Comparison of ENCODE assay signal across 1 cellular context in the genomic region with DNA sequence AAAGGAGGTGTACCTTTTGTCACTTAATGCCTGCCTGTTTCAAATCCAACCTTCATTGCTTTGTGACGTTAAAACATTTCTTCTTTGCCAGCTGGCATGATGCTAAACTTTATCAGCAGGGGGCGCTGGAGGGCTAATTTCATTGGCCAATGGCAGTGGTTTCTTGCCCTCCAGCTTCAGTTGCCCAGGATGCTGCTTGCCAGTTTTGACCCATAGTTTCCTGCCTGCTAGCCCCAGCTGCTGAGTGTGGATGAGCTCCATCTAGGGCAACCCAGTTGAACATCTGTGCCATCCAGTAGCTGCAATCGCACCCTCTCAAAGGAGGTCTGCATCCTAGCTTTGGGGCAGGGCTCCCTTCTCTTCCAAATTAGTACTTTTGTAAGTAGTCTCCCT.
TF ChIP-seq lines count a peak whose summit lies in the region.

No MANE protein-coding gene starts in this region.

TF ChIP-seq in K562, 482 proteins besides CTCF, POLR2A, EP300 and RAD21:
- TF ChIP-seq CREM (IDR thresholded peaks at IDR 0.05; ENCODE audit: low read depth): peak; percentile 55
- TF ChIP-seq, protein P1, sequence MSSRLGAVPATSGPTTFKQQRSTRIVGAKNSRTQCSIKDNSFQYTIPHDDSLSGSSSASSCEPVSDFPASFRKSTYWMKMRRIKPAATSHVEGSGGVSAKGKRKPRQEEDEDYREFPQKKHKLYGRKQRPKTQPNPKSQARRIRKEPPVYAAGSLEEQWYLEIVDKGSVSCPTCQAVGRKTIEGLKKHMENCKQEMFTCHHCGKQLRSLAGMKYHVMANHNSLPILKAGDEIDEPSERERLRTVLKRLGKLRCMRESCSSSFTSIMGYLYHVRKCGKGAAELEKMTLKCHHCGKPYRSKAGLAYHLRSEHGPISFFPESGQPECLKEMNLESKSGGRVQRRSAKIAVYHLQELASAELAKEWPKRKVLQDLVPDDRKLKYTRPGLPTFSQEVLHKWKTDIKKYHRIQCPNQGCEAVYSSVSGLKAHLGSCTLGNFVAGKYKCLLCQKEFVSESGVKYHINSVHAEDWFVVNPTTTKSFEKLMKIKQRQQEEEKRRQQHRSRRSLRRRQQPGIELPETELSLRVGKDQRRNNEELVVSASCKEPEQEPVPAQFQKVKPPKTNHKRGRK (tag; IDR thresholded peaks at IDR 0.05): peak; percentile 15; the same call in 1 of the 2 replicates
- TF ChIP-seq SP1 (CRISPR knock-in tag; IDR thresholded peaks at IDR 0.05): 0 out of 2 replicates have a peak, but pooled peaks have one; percentile 38
- TF ChIP-seq ATF1 (CRISPR knock-in tag; IDR thresholded peaks at IDR 0.05): no peak
- peak; percentile 47; the same call in 1 of the 2 replicates for TF ChIP-seq ATF1 (tag; IDR thresholded peaks at IDR 0.05)
- 0 out of 2 replicates have a peak, but pooled peaks have one; percentile 42 for TF ChIP-seq ZNF830 (CRISPR knock-in tag; IDR thresholded peaks at IDR 0.05)
- TF ChIP-seq MYNN (IDR thresholded peaks at IDR 0.05): 0 out of 2 replicates have a peak, but pooled peaks have one; percentile 20
- no peak for TF ChIP-seq MYNN (CRISPR knock-in tag; IDR thresholded peaks at IDR 0.05)
- peak; percentile 28; the same call in 1 of the 2 replicates for TF ChIP-seq ZNF24 (IDR thresholded peaks at IDR 0.05)
- peak; percentile 58; the same call in 1 of the 2 replicates for TF ChIP-seq CC2D1A (IDR thresholded peaks at IDR 0.05)
- peak; percentile 88 for TF ChIP-seq ZNF766 (CRISPR knock-in tag; conservative IDR thresholded peaks at IDR 0.05)
- no peak for TF ChIP-seq CREB1 (IDR thresholded peaks at IDR 0.05)
- TF ChIP-seq CREB1 (CRISPR knock-in tag; IDR thresholded peaks at IDR 0.05): peak; percentile 62; the same call in 1 of the 2 replicates
- TF ChIP-seq SIRT6 (IDR thresholded peaks at IDR 0.05; ENCODE audit: low read depth, low read length): no peak
- TF ChIP-seq SMAD3 (CRISPR knock-in tag; conservative IDR thresholded peaks at IDR 0.05): no peak
- TF ChIP-seq, protein P2, sequence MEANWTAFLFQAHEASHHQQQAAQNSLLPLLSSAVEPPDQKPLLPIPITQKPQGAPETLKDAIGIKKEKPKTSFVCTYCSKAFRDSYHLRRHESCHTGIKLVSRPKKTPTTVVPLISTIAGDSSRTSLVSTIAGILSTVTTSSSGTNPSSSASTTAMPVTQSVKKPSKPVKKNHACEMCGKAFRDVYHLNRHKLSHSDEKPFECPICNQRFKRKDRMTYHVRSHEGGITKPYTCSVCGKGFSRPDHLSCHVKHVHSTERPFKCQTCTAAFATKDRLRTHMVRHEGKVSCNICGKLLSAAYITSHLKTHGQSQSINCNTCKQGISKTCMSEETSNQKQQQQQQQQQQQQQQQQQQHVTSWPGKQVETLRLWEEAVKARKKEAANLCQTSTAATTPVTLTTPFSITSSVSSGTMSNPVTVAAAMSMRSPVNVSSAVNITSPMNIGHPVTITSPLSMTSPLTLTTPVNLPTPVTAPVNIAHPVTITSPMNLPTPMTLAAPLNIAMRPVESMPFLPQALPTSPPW (CRISPR knock-in tag; IDR thresholded peaks at IDR 0.05): peak; percentile 51; the same call in 1 of the 2 replicates
- TF ChIP-seq MYC (IDR thresholded peaks at IDR 0.05; ENCODE audit: low read depth, low read length): 0 out of 2 replicates have a peak, but pooled peaks have one; percentile 35
- TF ChIP-seq MYC (CRISPR knock-in tag; IDR thresholded peaks at IDR 0.05; ENCODE audit: borderline replicate concordance, low read depth): no peak
- 0 out of 2 replicates have a peak, but pooled peaks have one; percentile 53 for TF ChIP-seq ARID2 (IDR thresholded peaks at IDR 0.05)
- peak; percentile 90 for TF ChIP-seq SMC3 (conservative IDR thresholded peaks at IDR 0.05; ENCODE audit: insufficient read depth, low read depth, low read length)
- TF ChIP-seq DACH1 (IDR thresholded peaks at IDR 0.05; ENCODE audit: partially characterized antibody): no peak
- TF ChIP-seq NFXL1 (CRISPR knock-in tag; IDR thresholded peaks at IDR 0.05): no peak
- TF ChIP-seq RB1 (IDR thresholded peaks at IDR 0.05; ENCODE audit: low read depth): peak; percentile 64; the same call in 1 of the 2 replicates
- peak; percentile 80; the same call in 1 of the 2 replicates for TF ChIP-seq XRCC5 (IDR thresholded peaks at IDR 0.05; ENCODE audit: low read depth, low read length)
- TF ChIP-seq NFYB (IDR thresholded peaks at IDR 0.05; ENCODE audit: extremely low read depth, insufficient read length): peak; percentile 30
- TF ChIP-seq LCOR (CRISPR knock-in tag; IDR thresholded peaks at IDR 0.05): peak; percentile 52; the same call in 1 of the 2 replicates
- TF ChIP-seq JUND (IDR thresholded peaks at IDR 0.05; ENCODE audit: borderline replicate concordance, low read depth, low read length): peak; percentile 25; the same call in 1 of the 2 replicates
- TF ChIP-seq JUND (tag; IDR thresholded peaks at IDR 0.05; ENCODE audit: borderline replicate concordance, low read depth, low read length): no peak; the same call in 2 of the 3 replicates
- no peak for TF ChIP-seq BHLHE40 (IDR thresholded peaks at IDR 0.05; ENCODE audit: low read length)
- TF ChIP-seq, protein P3, sequence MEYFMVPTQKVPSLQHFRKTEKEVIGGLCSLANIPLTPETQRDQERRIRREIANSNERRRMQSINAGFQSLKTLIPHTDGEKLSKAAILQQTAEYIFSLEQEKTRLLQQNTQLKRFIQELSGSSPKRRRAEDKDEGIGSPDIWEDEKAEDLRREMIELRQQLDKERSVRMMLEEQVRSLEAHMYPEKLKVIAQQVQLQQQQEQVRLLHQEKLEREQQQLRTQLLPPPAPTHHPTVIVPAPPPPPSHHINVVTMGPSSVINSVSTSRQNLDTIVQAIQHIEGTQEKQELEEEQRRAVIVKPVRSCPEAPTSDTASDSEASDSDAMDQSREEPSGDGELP (CRISPR knock-in tag; IDR thresholded peaks at IDR 0.05; ENCODE audit: borderline replicate concordance): peak; percentile 81
- TF ChIP-seq, protein P4, sequence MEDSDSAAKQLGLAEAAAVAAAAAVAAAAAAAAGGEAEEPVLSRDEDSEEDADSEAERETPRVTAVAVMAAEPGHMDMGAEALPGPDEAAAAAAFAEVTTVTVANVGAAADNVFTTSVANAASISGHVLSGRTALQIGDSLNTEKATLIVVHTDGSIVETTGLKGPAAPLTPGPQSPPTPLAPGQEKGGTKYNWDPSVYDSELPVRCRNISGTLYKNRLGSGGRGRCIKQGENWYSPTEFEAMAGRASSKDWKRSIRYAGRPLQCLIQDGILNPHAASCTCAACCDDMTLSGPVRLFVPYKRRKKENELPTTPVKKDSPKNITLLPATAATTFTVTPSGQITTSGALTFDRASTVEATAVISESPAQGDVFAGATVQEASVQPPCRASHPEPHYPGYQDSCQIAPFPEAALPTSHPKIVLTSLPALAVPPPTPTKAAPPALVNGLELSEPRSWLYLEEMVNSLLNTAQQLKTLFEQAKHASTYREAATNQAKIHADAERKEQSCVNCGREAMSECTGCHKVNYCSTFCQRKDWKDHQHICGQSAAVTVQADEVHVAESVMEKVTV (CRISPR knock-in tag; IDR thresholded peaks at IDR 0.05): peak; percentile 90
- peak in 1 of 3 experiments; percentile 39 for TF ChIP-seq YY1 (IDR thresholded peaks at IDR 0.05; ENCODE audit: borderline replicate concordance in 1 of 3, control insufficient read depth in 1 of 3, extremely low read depth in 1 of 3, insufficient read depth in 3 of 3, insufficient read length in 1 of 3, insufficient replicate concordance in 2 of 3, low read depth in 1 of 3, low read length in 2 of 3)
- TF ChIP-seq, protein P5, sequence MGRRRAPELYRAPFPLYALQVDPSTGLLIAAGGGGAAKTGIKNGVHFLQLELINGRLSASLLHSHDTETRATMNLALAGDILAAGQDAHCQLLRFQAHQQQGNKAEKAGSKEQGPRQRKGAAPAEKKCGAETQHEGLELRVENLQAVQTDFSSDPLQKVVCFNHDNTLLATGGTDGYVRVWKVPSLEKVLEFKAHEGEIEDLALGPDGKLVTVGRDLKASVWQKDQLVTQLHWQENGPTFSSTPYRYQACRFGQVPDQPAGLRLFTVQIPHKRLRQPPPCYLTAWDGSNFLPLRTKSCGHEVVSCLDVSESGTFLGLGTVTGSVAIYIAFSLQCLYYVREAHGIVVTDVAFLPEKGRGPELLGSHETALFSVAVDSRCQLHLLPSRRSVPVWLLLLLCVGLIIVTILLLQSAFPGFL (CRISPR knock-in tag; IDR thresholded peaks at IDR 0.05): 0 out of 2 replicates have a peak, but pooled peaks have one; percentile 32
- peak; percentile 48; the same call in 1 of the 2 replicates for TF ChIP-seq GABPB1 (CRISPR knock-in tag; IDR thresholded peaks at IDR 0.05)
- TF ChIP-seq STAG1 (CRISPR knock-in tag; IDR thresholded peaks at IDR 0.05; ENCODE audit: borderline replicate concordance): peak; percentile 32; the same call in 1 of the 2 replicates
- TF ChIP-seq, protein P6, sequence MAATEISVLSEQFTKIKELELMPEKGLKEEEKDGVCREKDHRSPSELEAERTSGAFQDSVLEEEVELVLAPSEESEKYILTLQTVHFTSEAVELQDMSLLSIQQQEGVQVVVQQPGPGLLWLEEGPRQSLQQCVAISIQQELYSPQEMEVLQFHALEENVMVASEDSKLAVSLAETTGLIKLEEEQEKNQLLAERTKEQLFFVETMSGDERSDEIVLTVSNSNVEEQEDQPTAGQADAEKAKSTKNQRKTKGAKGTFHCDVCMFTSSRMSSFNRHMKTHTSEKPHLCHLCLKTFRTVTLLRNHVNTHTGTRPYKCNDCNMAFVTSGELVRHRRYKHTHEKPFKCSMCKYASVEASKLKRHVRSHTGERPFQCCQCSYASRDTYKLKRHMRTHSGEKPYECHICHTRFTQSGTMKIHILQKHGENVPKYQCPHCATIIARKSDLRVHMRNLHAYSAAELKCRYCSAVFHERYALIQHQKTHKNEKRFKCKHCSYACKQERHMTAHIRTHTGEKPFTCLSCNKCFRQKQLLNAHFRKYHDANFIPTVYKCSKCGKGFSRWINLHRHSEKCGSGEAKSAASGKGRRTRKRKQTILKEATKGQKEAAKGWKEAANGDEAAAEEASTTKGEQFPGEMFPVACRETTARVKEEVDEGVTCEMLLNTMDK (IDR thresholded peaks at IDR 0.05; ENCODE audit: borderline replicate concordance, insufficient read depth, low read depth, low read length, poor library complexity, severe bottlenecking): peak; percentile 22
- TF ChIP-seq, protein P7, sequence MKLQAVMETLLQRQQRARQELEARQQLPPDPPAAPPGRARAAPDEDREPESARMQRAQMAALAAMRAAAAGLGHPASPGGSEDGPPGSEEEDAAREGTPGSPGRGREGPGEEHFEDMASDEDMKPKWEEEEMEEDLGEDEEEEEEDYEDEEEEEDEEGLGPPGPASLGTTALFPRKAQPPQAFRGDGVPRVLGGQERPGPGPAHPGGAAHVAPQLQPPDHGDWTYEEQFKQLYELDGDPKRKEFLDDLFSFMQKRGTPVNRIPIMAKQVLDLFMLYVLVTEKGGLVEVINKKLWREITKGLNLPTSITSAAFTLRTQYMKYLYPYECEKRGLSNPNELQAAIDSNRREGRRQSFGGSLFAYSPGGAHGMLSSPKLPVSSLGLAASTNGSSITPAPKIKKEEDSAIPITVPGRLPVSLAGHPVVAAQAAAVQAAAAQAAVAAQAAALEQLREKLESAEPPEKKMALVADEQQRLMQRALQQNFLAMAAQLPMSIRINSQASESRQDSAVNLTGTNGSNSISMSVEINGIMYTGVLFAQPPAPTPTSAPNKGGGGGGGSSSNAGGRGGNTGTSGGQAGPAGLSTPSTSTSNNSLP (IDR thresholded peaks at IDR 0.05; ENCODE audit: borderline replicate concordance, low read depth, low read length): 0 out of 2 replicates have a peak, but pooled peaks have one; percentile 16
- 0 out of 4 replicates have a peak, but pooled peaks of 1 of the 2 experiments have one; percentile 31 for TF ChIP-seq RCOR1 (IDR thresholded peaks at IDR 0.05; ENCODE audit: borderline replicate concordance in 1 of 2, low read depth in 2 of 2, low read length in 2 of 2)
- TF ChIP-seq, protein P8, sequence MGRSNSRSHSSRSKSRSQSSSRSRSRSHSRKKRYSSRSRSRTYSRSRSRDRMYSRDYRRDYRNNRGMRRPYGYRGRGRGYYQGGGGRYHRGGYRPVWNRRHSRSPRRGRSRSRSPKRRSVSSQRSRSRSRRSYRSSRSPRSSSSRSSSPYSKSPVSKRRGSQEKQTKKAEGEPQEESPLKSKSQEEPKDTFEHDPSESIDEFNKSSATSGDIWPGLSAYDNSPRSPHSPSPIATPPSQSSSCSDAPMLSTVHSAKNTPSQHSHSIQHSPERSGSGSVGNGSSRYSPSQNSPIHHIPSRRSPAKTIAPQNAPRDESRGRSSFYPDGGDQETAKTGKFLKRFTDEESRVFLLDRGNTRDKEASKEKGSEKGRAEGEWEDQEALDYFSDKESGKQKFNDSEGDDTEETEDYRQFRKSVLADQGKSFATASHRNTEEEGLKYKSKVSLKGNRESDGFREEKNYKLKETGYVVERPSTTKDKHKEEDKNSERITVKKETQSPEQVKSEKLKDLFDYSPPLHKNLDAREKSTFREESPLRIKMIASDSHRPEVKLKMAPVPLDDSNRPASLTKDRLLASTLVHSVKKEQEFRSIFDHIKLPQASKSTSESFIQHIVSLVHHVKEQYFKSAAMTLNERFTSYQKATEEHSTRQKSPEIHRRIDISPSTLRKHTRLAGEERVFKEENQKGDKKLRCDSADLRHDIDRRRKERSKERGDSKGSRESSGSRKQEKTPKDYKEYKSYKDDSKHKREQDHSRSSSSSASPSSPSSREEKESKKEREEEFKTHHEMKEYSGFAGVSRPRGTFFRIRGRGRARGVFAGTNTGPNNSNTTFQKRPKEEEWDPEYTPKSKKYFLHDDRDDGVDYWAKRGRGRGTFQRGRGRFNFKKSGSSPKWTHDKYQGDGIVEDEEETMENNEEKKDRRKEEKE (IDR thresholded peaks at IDR 0.05; ENCODE audit: borderline replicate concordance in 1 of 2, control insufficient read depth in 1 of 2, low read depth in 2 of 2, low read length in 1 of 2): no peak
- TF ChIP-seq ZNF23 (CRISPR knock-in tag; IDR thresholded peaks at IDR 0.05): no peak
- TF ChIP-seq BMI1 (IDR thresholded peaks at IDR 0.05; ENCODE audit: low read length): peak; percentile 35; the same call in 1 of the 2 replicates
